Comparison of ENCODE assay signal across 1 cellular context in the genomic region with DNA sequence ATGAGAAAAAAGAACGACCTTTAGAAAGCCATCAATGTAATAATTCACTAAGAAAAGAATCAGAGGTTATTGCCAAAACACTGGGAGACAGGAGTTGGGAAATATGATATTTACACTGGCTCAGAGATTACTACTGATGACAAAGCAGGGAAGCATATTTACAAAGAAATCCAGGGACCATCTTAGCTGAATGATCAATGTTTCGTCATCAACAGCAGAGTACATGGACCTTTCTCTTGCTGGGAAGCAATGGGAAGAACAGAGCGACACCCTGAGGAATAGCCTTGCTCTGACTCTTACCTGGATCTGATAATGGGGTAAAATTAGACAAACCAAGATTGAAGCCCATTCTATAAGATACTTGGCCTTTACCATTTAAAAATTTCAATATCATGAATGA.
TF ChIP-seq lines count a peak whose summit lies in the region.

No MANE protein-coding gene starts in this region.

TF ChIP-seq in HepG2, 621 proteins besides CTCF, POLR2A, EP300 and RAD21:
- TF ChIP-seq, protein P1, sequence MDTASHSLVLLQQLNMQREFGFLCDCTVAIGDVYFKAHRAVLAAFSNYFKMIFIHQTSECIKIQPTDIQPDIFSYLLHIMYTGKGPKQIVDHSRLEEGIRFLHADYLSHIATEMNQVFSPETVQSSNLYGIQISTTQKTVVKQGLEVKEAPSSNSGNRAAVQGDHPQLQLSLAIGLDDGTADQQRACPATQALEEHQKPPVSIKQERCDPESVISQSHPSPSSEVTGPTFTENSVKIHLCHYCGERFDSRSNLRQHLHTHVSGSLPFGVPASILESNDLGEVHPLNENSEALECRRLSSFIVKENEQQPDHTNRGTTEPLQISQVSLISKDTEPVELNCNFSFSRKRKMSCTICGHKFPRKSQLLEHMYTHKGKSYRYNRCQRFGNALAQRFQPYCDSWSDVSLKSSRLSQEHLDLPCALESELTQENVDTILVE (CRISPR knock-in tag; IDR thresholded peaks at IDR 0.05), result no peak
- no peak for TF ChIP-seq ZNF780A (CRISPR knock-in tag; IDR thresholded peaks at IDR 0.05)
- no peak for TF ChIP-seq CERS6 (CRISPR knock-in tag; IDR thresholded peaks at IDR 0.05)
- TF ChIP-seq CEBPB (IDR thresholded peaks at IDR 0.05; ENCODE audit: borderline replicate concordance, low read depth, low read length), result peak; percentile 32; the same call in 1 of the 2 replicates
- 0 out of 2 replicates have a peak, but pooled peaks have one; percentile 7 for TF ChIP-seq CREB1 (IDR thresholded peaks at IDR 0.05)
- TF ChIP-seq CREB1 (CRISPR knock-in tag; IDR thresholded peaks at IDR 0.05), result no peak
